ENCODE assay signal across 16 cellular contexts in the genomic region with DNA sequence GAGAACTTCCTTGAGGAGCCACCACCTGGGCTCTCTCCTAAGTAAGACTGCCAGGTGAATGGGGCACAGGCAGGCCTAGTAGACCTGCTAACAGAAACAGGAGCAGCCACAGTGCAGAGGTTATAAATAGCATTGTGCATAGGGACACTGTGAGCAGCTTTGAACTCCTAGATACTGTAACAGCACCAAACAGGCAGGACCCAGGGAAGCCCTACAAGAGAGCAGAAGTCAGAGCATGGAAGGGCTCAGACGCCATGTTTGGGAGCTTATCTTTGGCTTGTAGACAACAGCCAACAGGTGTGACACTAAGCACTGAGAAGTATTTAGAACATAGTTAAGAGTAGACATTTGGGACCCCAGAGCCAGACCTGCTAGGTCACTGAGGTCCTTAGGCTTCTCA.
"Had no signal": no experiment of that assay in that cellular context is flagged by ENCODE, and none has a peak within 500 bp of the region (broad histone marks: within the 10 kb centered on the region; RNA-seq: fewer than 3 reads in every experiment).

No MANE protein-coding gene starts in this region.

- H3K27me3 Mint-ChIP-seq: activated CD4-positive, alpha-beta memory T cell treated with anti-CD3 and anti-CD28 coated beads, Interleukin-2, amount 10 ng/mL, durations not matched to agents 7 days and 5 days; central memory CD8-positive, alpha-beta T cell; dendritic cell treated with granulocyte-macrophage colony-stimulating factor and Interleukin-4, amounts not matched to agents 40 ng/mL and 50 ng/mL, for 4 days; effector memory CD8-positive, alpha-beta T cell; memory B cell had no signal

- H3K36me3 ChIP-seq: ovary, tibial artery had no signal

- H3K4me3 ChIP-seq: ovary, skin epidermis, tibial artery had no signal

- H3K27me3 ChIP-seq: ovary, tibial artery had no signal

- DNase-seq: activated CD4-positive, alpha-beta memory T cell treated with anti-CD3 and anti-CD28 coated beads, Interleukin-2, amount 10 ng/mL, durations not matched to agents 7 days and 5 days; activated CD4-positive, alpha-beta T cell treated with anti-CD3 and anti-CD28 coated beads for 1 hour; activated CD8-positive, alpha-beta memory T cell treated with anti-CD3 and anti-CD28 coated beads, Interleukin-2, amount 50 U/mL, for 48 hours; activated naive CD4-positive, alpha-beta T cell treated with Interleukin-2 at 50 U/mL for 16 hours; effector memory CD8-positive, alpha-beta T cell; head of caudate nucleus; islet precursor cell; ovary; stimulated activated CD4-positive, alpha-beta T cell treated with anti-CD3 and anti-CD28 coated beads, Interleukin-4, amount 100 ng/mL, for 4 hours; tibial artery had no signal

- H3K4me1 ChIP-seq: tibial artery had no signal

- H3K27ac ChIP-seq: ovary, skin epidermis, tibial artery had no signal

- H3K9me3 Mint-ChIP-seq: activated CD4-positive, alpha-beta memory T cell treated with anti-CD3 and anti-CD28 coated beads, Interleukin-2, amount 10 ng/mL, durations not matched to agents 7 days and 5 days; central memory CD8-positive, alpha-beta T cell; dendritic cell treated with granulocyte-macrophage colony-stimulating factor and Interleukin-4, amounts not matched to agents 40 ng/mL and 50 ng/mL, for 4 days; effector memory CD8-positive, alpha-beta T cell; memory B cell had no signal

- ATAC-seq: effector memory CD8-positive, alpha-beta T cell; left lobe of liver had no signal

- H3K9me3 ChIP-seq: ovary, tibial artery had no signal

- H3K27ac Mint-ChIP-seq: activated CD4-positive, alpha-beta memory T cell treated with anti-CD3 and anti-CD28 coated beads, Interleukin-2, amount 10 ng/mL, durations not matched to agents 7 days and 5 days; dendritic cell treated with granulocyte-macrophage colony-stimulating factor and Interleukin-4, amounts not matched to agents 40 ng/mL and 50 ng/mL, for 4 days; memory B cell had no signal

- H3K4me1 Mint-ChIP-seq: activated CD4-positive, alpha-beta memory T cell treated with anti-CD3 and anti-CD28 coated beads, Interleukin-2, amount 10 ng/mL, durations not matched to agents 7 days and 5 days; central memory CD8-positive, alpha-beta T cell; memory B cell had no signal

- H3K4me3 Mint-ChIP-seq: activated CD4-positive, alpha-beta memory T cell treated with anti-CD3 and anti-CD28 coated beads, Interleukin-2, amount 10 ng/mL, durations not matched to agents 7 days and 5 days; central memory CD8-positive, alpha-beta T cell; dendritic cell treated with granulocyte-macrophage colony-stimulating factor and Interleukin-4, amounts not matched to agents 40 ng/mL and 50 ng/mL, for 4 days; effector memory CD8-positive, alpha-beta T cell; memory B cell; neural crest cell had no signal
